Comparison of ENCODE assay signal across 14 cellular contexts in genomic region chrX:10526442-10526841, GRCh38.
DNase-seq lines count a peak whose midpoint lies in the region; ATAC-seq and TF ChIP-seq lines count a peak whose summit lies in the region.
"Had no signal": no experiment of that assay in that cellular context is flagged by ENCODE, and none has a peak within 500 bp of the region (broad histone marks: within the 10 kb centered on the region; RNA-seq: fewer than 3 reads in every experiment).

No MANE protein-coding gene starts in this region.

- ATAC-seq in HG02870 (IDR thresholded peaks at IDR 0.05; ENCODE audit: unreplicated experiment): no peak
- ATAC-seq: HCT116 had no signal

- H3K36me3 ChIP-seq in SJSA1 (no peaks in the 10 kb centered on the region), fibroblast of lung (ENCODE audit: control insufficient read depth, insufficient read depth, low read length) (no peaks in the 10 kb centered on the region), thyroid gland (no peaks in the 10 kb centered on the region)

- H3K27ac ChIP-seq in SJSA1 (peak overlapping the region; percentile 20), fibroblast of lung (ENCODE audit: insufficient read depth, low read length) (no peak overlapping the region), thyroid gland (no peak overlapping the region)

- no peak overlapping the region for H2AFZ ChIP-seq in fibroblast of lung (ENCODE audit: low read length)

- H3K9me3 ChIP-seq in SJSA1 (replicated peaks): no peaks in the 10 kb centered on the region
- no peaks in the 10 kb centered on the region for H3K9me3 ChIP-seq in fibroblast of lung (ENCODE audit: control insufficient read depth, insufficient read depth, low read depth, low read length)
- H3K9me3 ChIP-seq in thyroid gland: no peaks in the 10 kb centered on the region

- no peaks in the 10 kb centered on the region for H4K20me1 ChIP-seq in fibroblast of lung (ENCODE audit: control insufficient read depth, extremely low read depth, insufficient read depth, low read length)

- TF ChIP-seq CTCF in fibroblast of lung (conservative IDR thresholded peaks at IDR 0.05 in 1 of 2, IDR thresholded peaks at IDR 0.05 in 1 of 2; ENCODE audit: low read depth in 1 of 2, low read length in 2 of 2): no peak
- no peak for TF ChIP-seq CTCF in foreskin fibroblast (IDR thresholded peaks at IDR 0.05; ENCODE audit: low read depth, low read length)
- TF ChIP-seq CTCF in thyroid gland (IDR thresholded peaks at IDR 0.05): no peak

- 68 to 74% methylated on average over 2 of the region's 2 CpGs for WGBS in thyroid gland, 2 donors

- H3K4me1 ChIP-seq in SJSA1 (replicated peaks) (peaks cover 35% of the 10 kb centered on the region), fibroblast of lung (ENCODE audit: control insufficient read depth, extremely low read depth, insufficient read depth, low read length) (peaks cover 6% of the 10 kb centered on the region), thyroid gland (no peaks in the 10 kb centered on the region)

- no peak overlapping the region for H3K9ac ChIP-seq in fibroblast of lung (ENCODE audit: insufficient read depth, low read length)

- TF ChIP-seq POLR2A in thyroid gland (IDR thresholded peaks at IDR 0.05): no peak

- DNase-seq in EH (ENCODE audit: low read depth): peak; percentile 68
- DNase-seq in SJSA1 (ENCODE audit: low read depth in 1 of 2, low spot score in 2 of 2): no peak
- peak; percentile 48 to 70 for DNase-seq in fibroblast of lung (ENCODE audit: low read depth in 2 of 2)
- DNase-seq in foreskin fibroblast: peak; percentile 61 to 73
- no peak for DNase-seq in thyroid gland
- DNase-seq in mucosa of gallbladder (ENCODE audit: low spot score): no peak
- DNase-seq: GOT3, Kasumi-1, NCI-H1694 treated with DMSO at 0.1 percent for 48 hours, NCI-H2081 treated with DMSO at 0.1 percent for 48 hours, NCI-H2171 treated with DMSO at 0.1 percent for 48 hours, NCI-H526 had no signal

- peaks cover 1% of the 10 kb centered on the region for H3K79me2 ChIP-seq in fibroblast of lung (ENCODE audit: control insufficient read depth, insufficient read depth, low read length)

- H3K27me3 ChIP-seq in SJSA1 (replicated peaks) (no peaks in the 10 kb centered on the region), fibroblast of lung (ENCODE audit: control insufficient read depth, insufficient read depth, low read length) (no peaks in the 10 kb centered on the region), thyroid gland (no peaks in the 10 kb centered on the region)

- H3K4me3 ChIP-seq in SJSA1: no peak overlapping the region
- H3K4me3 ChIP-seq in fibroblast of lung (replicated peaks in 1 of 4; ENCODE audit: control extremely low read depth in 1 of 4, insufficient read depth in 1 of 4, low read depth in 3 of 4, low read length in 4 of 4): no peak overlapping the region
- no peak overlapping the region for H3K4me3 ChIP-seq in foreskin fibroblast (ENCODE audit: low read depth in 1 of 2, low read length in 2 of 2)
- H3K4me3 ChIP-seq in thyroid gland (replicated peaks in 1 of 3): no peak overlapping the region

- intact Hi-C loops in thyroid gland (cut with DNase I): no loop called here

- no peak overlapping the region for H3K4me2 ChIP-seq in fibroblast of lung (ENCODE audit: extremely low read depth, insufficient read depth, low read length)

Comparison
In these comparisons a context has a peak if more than half of its experiments do, and no peak if none do; other contexts are left out.
1. DNase-seq: peak in EH (single experiment), fibroblast of lung (2 of 2) and foreskin fibroblast (2 of 2); none in SJSA1 (0 of 2), thyroid gland (0 of 2) and mucosa of gallbladder (single experiment).